ENCODE assay signal across 20 cellular contexts in genomic region chr6:16827627-16828026, GRCh38.
"Had no signal": no experiment of that assay in that cellular context is flagged by ENCODE, and none has a peak within 500 bp of the region (broad histone marks: within the 10 kb centered on the region; RNA-seq: fewer than 3 reads in every experiment).

No MANE protein-coding gene starts in this region.

- H3K4me1 ChIP-seq: colonic mucosa, esophagus muscularis mucosa, gastroesophageal sphincter, lower lobe of right lung had no signal

- H3K9me3 ChIP-seq: colonic mucosa, esophagus muscularis mucosa, gastroesophageal sphincter, heart left ventricle, left lung, lower lobe of right lung, mucosa of descending colon had no signal

- H2AFZ ChIP-seq: hepatocyte had no signal

- H3K79me2 ChIP-seq: hepatocyte had no signal

- H3K4me2 ChIP-seq: hepatocyte had no signal

- DNase-seq: colonic mucosa; cortex of kidney; dermis blood vessel endothelial cell; dorsolateral prefrontal cortex; effector CD4-positive, alpha-beta T cell; effector memory CD4-positive, alpha-beta T cell; foreskin keratinocyte; heart left ventricle; hypothalamus; left cardiac atrium; left lung; left ventricle myocardium superior; lower lobe of right lung; mesenchymal stem cell; mucosa of descending colon; naive B cell had no signal

- H3K9me3 Mint-ChIP-seq: mesothelial cell of epicardium, naive B cell had no signal

- H3K4me3 ChIP-seq: colonic mucosa, dorsolateral prefrontal cortex, esophagus muscularis mucosa, gastroesophageal sphincter, heart left ventricle, hepatocyte, left lung, lower lobe of right lung, mucosa of descending colon had no signal

- ATAC-seq: foreskin keratinocyte, gastroesophageal sphincter, heart left ventricle, left cardiac atrium, left lung, left ventricle myocardium superior, lower lobe of right lung, mucosa of descending colon had no signal

- H3K36me3 Mint-ChIP-seq: mesothelial cell of epicardium, naive B cell had no signal

- H3K27me3 ChIP-seq: colonic mucosa, dorsolateral prefrontal cortex, esophagus muscularis mucosa, foreskin keratinocyte, gastroesophageal sphincter, heart left ventricle, hepatocyte, left lung had no signal

- H3K27ac ChIP-seq: colonic mucosa, dorsolateral prefrontal cortex, esophagus muscularis mucosa, foreskin keratinocyte, gastroesophageal sphincter, heart left ventricle, hepatocyte, left lung, lower lobe of right lung had no signal

- H3K4me3 Mint-ChIP-seq: mesothelial cell of epicardium, naive B cell had no signal

- H3K36me3 ChIP-seq: colonic mucosa, esophagus muscularis mucosa, gastroesophageal sphincter, heart left ventricle, left lung, lower lobe of right lung had no signal

- H3K27ac Mint-ChIP-seq: mesothelial cell of epicardium, naive B cell had no signal
